In the genomic region with DNA sequence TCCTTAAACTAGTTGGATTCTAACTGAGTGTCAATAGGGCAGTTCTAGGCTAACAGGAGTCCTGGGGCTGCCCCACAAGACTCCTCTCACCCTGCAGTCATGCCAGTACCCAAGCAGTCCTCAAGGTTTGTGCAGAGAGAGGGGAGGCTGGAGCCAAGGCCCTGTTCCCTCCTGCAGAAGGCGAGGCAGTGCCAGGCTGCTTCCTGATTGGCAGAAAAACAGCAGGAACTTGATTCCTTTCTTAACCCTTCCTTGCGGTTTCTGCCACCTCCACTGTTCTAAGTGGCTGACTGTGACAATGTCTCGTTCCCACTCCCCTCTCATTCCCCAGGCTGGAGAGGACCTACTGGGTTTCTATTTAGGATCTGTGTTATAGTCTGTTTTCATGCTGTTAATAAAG, we compare ENCODE assay signal across 1 cellular context.
TF ChIP-seq lines count a peak whose summit lies in the region.

No MANE protein-coding gene starts in this region.

TF ChIP-seq in IMR-90, 13 proteins besides CTCF, POLR2A, EP300 and RAD21 (continued from another document):
- TF ChIP-seq, protein P1, sequence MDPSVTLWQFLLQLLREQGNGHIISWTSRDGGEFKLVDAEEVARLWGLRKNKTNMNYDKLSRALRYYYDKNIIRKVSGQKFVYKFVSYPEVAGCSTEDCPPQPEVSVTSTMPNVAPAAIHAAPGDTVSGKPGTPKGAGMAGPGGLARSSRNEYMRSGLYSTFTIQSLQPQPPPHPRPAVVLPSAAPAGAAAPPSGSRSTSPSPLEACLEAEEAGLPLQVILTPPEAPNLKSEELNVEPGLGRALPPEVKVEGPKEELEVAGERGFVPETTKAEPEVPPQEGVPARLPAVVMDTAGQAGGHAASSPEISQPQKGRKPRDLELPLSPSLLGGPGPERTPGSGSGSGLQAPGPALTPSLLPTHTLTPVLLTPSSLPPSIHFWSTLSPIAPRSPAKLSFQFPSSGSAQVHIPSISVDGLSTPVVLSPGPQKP (IDR thresholded peaks at IDR 0.05; ENCODE audit: borderline replicate concordance, low read depth, low read length), result no peak
- no peak for TF ChIP-seq CEBPB (IDR thresholded peaks at IDR 0.05; ENCODE audit: low read depth, low read length)
- TF ChIP-seq, protein P2, sequence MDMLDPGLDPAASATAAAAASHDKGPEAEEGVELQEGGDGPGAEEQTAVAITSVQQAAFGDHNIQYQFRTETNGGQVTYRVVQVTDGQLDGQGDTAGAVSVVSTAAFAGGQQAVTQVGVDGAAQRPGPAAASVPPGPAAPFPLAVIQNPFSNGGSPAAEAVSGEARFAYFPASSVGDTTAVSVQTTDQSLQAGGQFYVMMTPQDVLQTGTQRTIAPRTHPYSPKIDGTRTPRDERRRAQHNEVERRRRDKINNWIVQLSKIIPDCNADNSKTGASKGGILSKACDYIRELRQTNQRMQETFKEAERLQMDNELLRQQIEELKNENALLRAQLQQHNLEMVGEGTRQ (IDR thresholded peaks at IDR 0.05; ENCODE audit: low read depth, low read length), result no peak
